ENCODE assay signal across 8 cellular contexts in the genomic region with DNA sequence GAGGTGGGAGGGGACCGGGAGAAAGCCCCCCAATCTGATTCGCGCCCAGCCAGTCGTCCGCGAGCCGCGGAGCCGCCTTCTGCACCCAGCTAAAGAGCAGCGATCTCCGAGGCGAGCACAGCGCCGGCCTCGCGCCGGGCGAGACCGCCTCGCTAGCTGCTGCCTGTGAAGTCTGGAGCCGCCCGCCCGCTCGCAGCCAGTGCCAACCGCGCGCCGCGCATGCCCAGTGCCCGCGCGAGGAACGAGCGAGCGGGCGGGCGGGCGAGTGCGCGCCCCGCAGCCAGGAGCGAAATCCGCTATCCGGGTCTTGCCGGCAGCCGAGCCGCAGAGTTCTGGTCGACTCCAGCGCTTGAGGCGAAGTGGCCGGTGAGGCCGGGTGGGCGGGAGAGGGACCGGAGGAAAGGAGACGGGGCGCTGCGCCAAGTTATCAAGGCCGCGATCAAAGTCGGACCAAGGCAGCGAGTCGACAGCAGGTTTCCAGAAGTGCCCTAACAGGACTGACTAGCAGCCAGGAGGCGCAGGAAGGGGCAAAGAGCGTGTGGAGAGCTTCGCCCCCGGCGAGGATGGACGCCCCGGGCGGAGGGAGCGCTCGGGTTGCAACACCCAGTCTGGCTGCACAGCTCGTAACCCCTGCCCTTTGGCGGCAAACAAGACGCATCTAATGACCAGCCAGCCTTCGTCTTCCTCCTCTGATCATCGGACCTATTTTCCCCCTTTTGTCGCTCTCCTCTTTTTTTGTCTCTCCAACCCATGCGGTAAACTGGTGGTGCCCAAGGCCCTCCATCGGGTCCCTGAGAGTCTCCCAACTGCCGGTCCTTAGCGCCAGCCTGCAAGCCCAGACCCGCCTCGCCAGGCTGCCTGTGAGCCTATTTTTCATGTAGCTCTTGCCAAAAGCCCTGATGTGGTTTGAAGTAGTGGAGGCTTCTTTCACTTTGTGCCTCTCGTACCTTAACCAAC. TPM values are rescaled to one million over a fixed set of nuclear protein-coding genes. Genes with fewer than 3 reads are reported as not detected.
DNase-seq lines count a peak whose midpoint lies in the region; ATAC-seq and TF ChIP-seq lines count a peak whose summit lies in the region.

A gene (minus strand): TSS at position 174 of the 957 bp plus-strand sequence. CDS start 106,437 bp downstream, outside the sequence.

- intact Hi-C loops in testis (cut with DNase I; ENCODE audit: low total_unique reads) = no loop called here

- 1% methylated on average over 78 to 79 of the region's 85 CpGs for WGBS in testis, 2 donors

- peak within 1 kb of the TSS; percentile 96 to 97 for H3K27ac ChIP-seq in testis

- TF ChIP-seq POLR2A in NB4 (IDR thresholded peaks at IDR 0.05; ENCODE audit: extremely low read depth, insufficient read length) = peak; percentile 30
- peak; percentile 18 for TF ChIP-seq POLR2A in testis (IDR thresholded peaks at IDR 0.05)

- H3K4me1 ChIP-seq in testis = no peaks in the 10 kb centered on the region

- peak within 1 kb of the TSS; percentile 92 for H3K4me3 Mint-ChIP-seq in HFFc6
- peak within 1 kb of the TSS; percentile 92 for H3K4me3 Mint-ChIP-seq in activated naive CD8-positive, alpha-beta T cell
- H3K4me3 Mint-ChIP-seq in glutamatergic neuron (ENCODE audit: unreplicated experiment) = peak within 1 kb of the TSS; percentile 92
- peak within 1 kb of the TSS; percentile 85 for H3K4me3 Mint-ChIP-seq in osteocyte (ENCODE audit: unreplicated experiment)

- H3K27ac Mint-ChIP-seq in HFFc6 = peak within 1 kb of the TSS; percentile 86
- H3K27ac Mint-ChIP-seq in activated naive CD8-positive, alpha-beta T cell = no peak within 1 kb of the TSS
- peak within 1 kb of the TSS; percentile 36 for H3K27ac Mint-ChIP-seq in glutamatergic neuron (ENCODE audit: unreplicated experiment)
- H3K27ac Mint-ChIP-seq in osteocyte (ENCODE audit: unreplicated experiment) = peak within 1 kb of the TSS; percentile 91

- H3K27me3 Mint-ChIP-seq in HFFc6 (ENCODE audit: insufficient read depth) (no peaks in the 10 kb centered on the region), glutamatergic neuron (ENCODE audit: unreplicated experiment) (peaks cover 4% of the 10 kb centered on the region), osteocyte (ENCODE audit: unreplicated experiment) (no peaks in the 10 kb centered on the region)
- peaks cover 35% of the 10 kb centered on the region for H3K27me3 Mint-ChIP-seq in activated naive CD8-positive, alpha-beta T cell

- H3K9me3 Mint-ChIP-seq in HFFc6 = no peaks in the 10 kb centered on the region
- no peaks in the 10 kb centered on the region for H3K9me3 Mint-ChIP-seq in activated naive CD8-positive, alpha-beta T cell (ENCODE audit: low read depth)
- peaks cover 6% of the 10 kb centered on the region for H3K9me3 Mint-ChIP-seq in glutamatergic neuron (ENCODE audit: unreplicated experiment)
- no peaks in the 10 kb centered on the region for H3K9me3 Mint-ChIP-seq in osteocyte (ENCODE audit: unreplicated experiment)

- H3K36me3 ChIP-seq in testis (ENCODE audit: low read depth, missing control alignments) = no peaks in the 10 kb centered on the region

- ATAC-seq in SK-N-SH treated with all-trans-retinoic acid at 6 μM for 48 hours = peak; percentile 94

- no peaks in the 10 kb centered on the region for H3K9me3 ChIP-seq in testis

- peak within 1 kb of the TSS; percentile 73 for H3K4me3 ChIP-seq in GM08714 (ENCODE audit: low read length)
- H3K4me3 ChIP-seq in NB4 (ENCODE audit: low read depth, low read length) = peak within 1 kb of the TSS; percentile 60
- peak within 1 kb of the TSS; percentile 87 to 95 for H3K4me3 ChIP-seq in testis

- peak; percentile 91 for DNase-seq in HFFc6
- peak; percentile 91 for DNase-seq in NB4 (ENCODE audit: low read depth)
- DNase-seq in glutamatergic neuron = peak; percentile 98
- peak; percentile 99 for DNase-seq in osteocyte (ENCODE audit: extremely low spot score, unreplicated experiment)
- peak; percentile 92 for DNase-seq in testis

- peaks cover 46% of the 10 kb centered on the region for H3K4me1 Mint-ChIP-seq in HFFc6 (ENCODE audit: low read depth)
- peaks cover 13% of the 10 kb centered on the region for H3K4me1 Mint-ChIP-seq in activated naive CD8-positive, alpha-beta T cell (ENCODE audit: low read depth)
- peaks cover 7% of the 10 kb centered on the region for H3K4me1 Mint-ChIP-seq in glutamatergic neuron (ENCODE audit: low read depth, unreplicated experiment)
- peaks cover 29% of the 10 kb centered on the region for H3K4me1 Mint-ChIP-seq in osteocyte (ENCODE audit: unreplicated experiment)

- peak; percentile 56 for TF ChIP-seq CTCF in HFFc6 (IDR thresholded peaks at IDR 0.05)
- no peak for TF ChIP-seq CTCF in NB4 (IDR thresholded peaks at IDR 0.05; ENCODE audit: low read depth, low read length)
- no peak for TF ChIP-seq CTCF in glutamatergic neuron (IDR thresholded peaks at IDR 0.05; ENCODE audit: partially characterized antibody, unreplicated experiment)
- peak; percentile 28 for TF ChIP-seq CTCF in osteocyte (IDR thresholded peaks at IDR 0.05)
- no peak for TF ChIP-seq CTCF in testis (IDR thresholded peaks at IDR 0.05)

- peaks cover 23% of the 10 kb centered on the region for H3K36me3 Mint-ChIP-seq in HFFc6 (ENCODE audit: low read depth)
- H3K36me3 Mint-ChIP-seq in activated naive CD8-positive, alpha-beta T cell = no peaks in the 10 kb centered on the region
- H3K36me3 Mint-ChIP-seq in glutamatergic neuron (ENCODE audit: unreplicated experiment) = no peaks in the 10 kb centered on the region
- H3K36me3 Mint-ChIP-seq in osteocyte (ENCODE audit: unreplicated experiment) = peaks cover 22% of the 10 kb centered on the region

- no peaks in the 10 kb centered on the region for H3K27me3 ChIP-seq in testis

TF ChIP-seq in SK-N-SH treated with all-trans-retinoic acid at 6 μM for 48 hours, 23 proteins besides CTCF, POLR2A, EP300 and RAD21:
- TF ChIP-seq ZNF565 (CRISPR knock-in tag; conservative IDR thresholded peaks at IDR 0.05; ENCODE audit: low read depth) = no peak
- TF ChIP-seq ZC3H10 (CRISPR knock-in tag; IDR thresholded peaks at IDR 0.05) = no peak
- no peak for TF ChIP-seq ZFP30 (CRISPR knock-in tag; IDR thresholded peaks at IDR 0.05)
- TF ChIP-seq CSDC2 (CRISPR knock-in tag; IDR thresholded peaks at IDR 0.05) = no peak
- TF ChIP-seq PPARA (CRISPR knock-in tag; IDR thresholded peaks at IDR 0.05; ENCODE audit: borderline replicate concordance) = no peak
- TF ChIP-seq, protein P1, sequence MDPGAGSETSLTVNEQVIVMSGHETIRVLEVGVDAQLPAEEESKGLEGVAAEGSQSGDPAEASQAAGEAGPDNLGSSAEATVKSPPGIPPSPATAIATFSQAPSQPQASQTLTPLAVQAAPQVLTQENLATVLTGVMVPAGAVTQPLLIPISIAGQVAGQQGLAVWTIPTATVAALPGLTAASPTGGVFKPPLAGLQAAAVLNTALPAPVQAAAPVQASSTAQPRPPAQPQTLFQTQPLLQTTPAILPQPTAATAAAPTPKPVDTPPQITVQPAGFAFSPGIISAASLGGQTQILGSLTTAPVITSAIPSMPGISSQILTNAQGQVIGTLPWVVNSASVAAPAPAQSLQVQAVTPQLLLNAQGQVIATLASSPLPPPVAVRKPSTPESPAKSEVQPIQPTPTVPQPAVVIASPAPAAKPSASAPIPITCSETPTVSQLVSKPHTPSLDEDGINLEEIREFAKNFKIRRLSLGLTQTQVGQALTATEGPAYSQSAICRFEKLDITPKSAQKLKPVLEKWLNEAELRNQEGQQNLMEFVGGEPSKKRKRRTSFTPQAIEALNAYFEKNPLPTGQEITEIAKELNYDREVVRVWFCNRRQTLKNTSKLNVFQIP (CRISPR knock-in tag; IDR thresholded peaks at IDR 0.05; ENCODE audit: borderline replicate concordance, low read depth) = no peak
- TF ChIP-seq, protein P2, sequence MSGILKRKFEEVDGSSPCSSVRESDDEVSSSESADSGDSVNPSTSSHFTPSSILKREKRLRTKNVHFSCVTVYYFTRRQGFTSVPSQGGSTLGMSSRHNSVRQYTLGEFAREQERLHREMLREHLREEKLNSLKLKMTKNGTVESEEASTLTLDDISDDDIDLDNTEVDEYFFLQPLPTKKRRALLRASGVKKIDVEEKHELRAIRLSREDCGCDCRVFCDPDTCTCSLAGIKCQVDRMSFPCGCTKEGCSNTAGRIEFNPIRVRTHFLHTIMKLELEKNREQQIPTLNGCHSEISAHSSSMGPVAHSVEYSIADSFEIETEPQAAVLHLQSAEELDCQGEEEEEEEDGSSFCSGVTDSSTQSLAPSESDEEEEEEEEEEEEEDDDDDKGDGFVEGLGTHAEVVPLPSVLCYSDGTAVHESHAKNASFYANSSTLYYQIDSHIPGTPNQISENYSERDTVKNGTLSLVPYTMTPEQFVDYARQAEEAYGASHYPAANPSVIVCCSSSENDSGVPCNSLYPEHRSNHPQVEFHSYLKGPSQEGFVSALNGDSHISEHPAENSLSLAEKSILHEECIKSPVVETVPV (CRISPR knock-in tag; IDR thresholded peaks at IDR 0.05) = no peak
- TF ChIP-seq, protein P3, sequence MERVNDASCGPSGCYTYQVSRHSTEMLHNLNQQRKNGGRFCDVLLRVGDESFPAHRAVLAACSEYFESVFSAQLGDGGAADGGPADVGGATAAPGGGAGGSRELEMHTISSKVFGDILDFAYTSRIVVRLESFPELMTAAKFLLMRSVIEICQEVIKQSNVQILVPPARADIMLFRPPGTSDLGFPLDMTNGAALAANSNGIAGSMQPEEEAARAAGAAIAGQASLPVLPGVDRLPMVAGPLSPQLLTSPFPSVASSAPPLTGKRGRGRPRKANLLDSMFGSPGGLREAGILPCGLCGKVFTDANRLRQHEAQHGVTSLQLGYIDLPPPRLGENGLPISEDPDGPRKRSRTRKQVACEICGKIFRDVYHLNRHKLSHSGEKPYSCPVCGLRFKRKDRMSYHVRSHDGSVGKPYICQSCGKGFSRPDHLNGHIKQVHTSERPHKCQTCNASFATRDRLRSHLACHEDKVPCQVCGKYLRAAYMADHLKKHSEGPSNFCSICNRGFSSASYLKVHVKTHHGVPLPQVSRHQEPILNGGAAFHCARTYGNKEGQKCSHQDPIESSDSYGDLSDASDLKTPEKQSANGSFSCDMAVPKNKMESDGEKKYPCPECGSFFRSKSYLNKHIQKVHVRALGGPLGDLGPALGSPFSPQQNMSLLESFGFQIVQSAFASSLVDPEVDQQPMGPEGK (CRISPR knock-in tag; IDR thresholded peaks at IDR 0.05; ENCODE audit: borderline replicate concordance) = no peak
- TF ChIP-seq ESRRG (CRISPR knock-in tag; IDR thresholded peaks at IDR 0.05) = no peak
- TF ChIP-seq ISL1 (CRISPR knock-in tag; IDR thresholded peaks at IDR 0.05) = no peak
- TF ChIP-seq ZNF8 (CRISPR knock-in tag; IDR thresholded peaks at IDR 0.05) = no peak

RNA-seq across cellular contexts. Expression of the gene that starts here (rescaled TPM):
- 10 to 100 TPM; 46.1 to 50.7 (median 46.6) TPM for total RNA-seq in HFFc6 (2021; fragmentation: NEBNext Ultra II Directional; extraction: Animal tissue kit (Norgen Biotek cat#: 25700))
- total RNA-seq in glutamatergic neuron (ENCODE audit: unreplicated experiment) = 4.3 TPM
- total RNA-seq in osteocyte = 303 and 308 TPM in 2 replicates
- total RNA-seq in testis = 10 to 100 TPM; 65.3 to 81.8 TPM
- 40.0 TPM for polyA plus RNA-seq in testis (ENCODE audit: insufficient read depth, low read depth, low replicate concordance)

Comparison
In these comparisons a context has a peak if more than half of its experiments do, and no peak if none do; other contexts are left out.
1. Peak in every context shown above with its lines: DNase-seq, ATAC-seq, H3K4me3 ChIP-seq and H3K27ac ChIP-seq.
2. CTCF ChIP-seq: peak in HFFc6 (single experiment) and osteocyte (single experiment); none in NB4 (single experiment), glutamatergic neuron (single experiment) and testis (0 of 3).